In genomic region chr5:147827017-147827416, GRCh38 we compare ENCODE assay signal across 17 cellular contexts. TPM values are rescaled to one million over a fixed set of nuclear protein-coding genes. Genes with fewer than 3 reads are reported as not detected.
"Had no signal": no experiment of that assay in that cellular context is flagged by ENCODE, and none has a peak within 500 bp of the region (broad histone marks: within the 10 kb centered on the region; RNA-seq: fewer than 3 reads in every experiment).

No MANE protein-coding gene starts in this region.

RNA-seq across cellular contexts. Expression of gene SPINK1, which starts 4.5 kb away (rescaled TPM):
- total RNA-seq: naive thymus-derived CD8-positive, alpha-beta T cell; natural killer cell treated with Interleukin-12 subunit alpha and Interleukin-12 subunit beta and Interleukin-15 and Interleukin-18, amount 100 ng/mL, for 72 hours; neural crest cell; omental fat pad; osteocyte; pulmonary artery endothelial cell; right atrium auricular region; smooth muscle cell; subcutaneous adipose tissue; thyroid gland; uterus had no signal
- polyA plus RNA-seq: naive thymus-derived CD8-positive, alpha-beta T cell had no signal

RNA-seq across cellular contexts. Expression of gene SCGB3A2, which starts 51.5 kb away (rescaled TPM):
- total RNA-seq: naive thymus-derived CD8-positive, alpha-beta T cell; natural killer cell treated with Interleukin-12 subunit alpha and Interleukin-12 subunit beta and Interleukin-15 and Interleukin-18, amount 100 ng/mL, for 72 hours; neural crest cell; omental fat pad; osteocyte; prostate gland; pulmonary artery endothelial cell; right atrium auricular region; spleen; subcutaneous adipose tissue; temporal lobe; thoracic aorta; thyroid gland; tibial nerve; ureter; uterus had no signal
- polyA plus RNA-seq: naive thymus-derived CD8-positive, alpha-beta T cell had no signal
